17 cellular contexts compared by ENCODE assay signal in the genomic region with DNA sequence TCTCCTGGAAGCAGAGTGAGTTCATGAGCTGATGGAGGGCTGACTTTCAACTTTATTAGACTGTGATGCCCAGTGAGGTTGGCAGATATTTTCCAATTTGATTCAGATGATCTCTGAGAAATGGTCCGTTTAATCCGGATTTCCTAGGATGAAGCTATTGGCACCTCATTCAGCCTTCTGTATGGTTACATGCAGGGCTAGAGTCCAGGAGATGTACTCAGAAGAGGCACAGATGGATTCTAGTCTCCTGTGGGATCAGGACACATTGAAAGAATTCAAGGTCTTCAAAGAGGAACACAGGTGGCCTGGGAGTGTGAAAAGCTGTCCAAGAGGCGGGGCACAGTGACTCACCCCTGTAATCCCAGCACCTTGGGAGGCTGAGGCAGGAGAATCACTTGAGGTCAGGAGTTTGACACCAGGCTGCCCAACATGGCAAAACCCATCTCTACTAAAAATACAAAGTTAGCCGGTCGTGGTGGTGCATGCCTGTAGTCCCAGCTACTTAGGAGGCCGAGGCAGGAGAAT. TPM values are rescaled to one million over a fixed set of nuclear protein-coding genes. Genes with fewer than 3 reads are reported as not detected.
DNase-seq lines count a peak whose midpoint lies in the region; ATAC-seq and TF ChIP-seq lines count a peak whose summit lies in the region.
"Had no signal": no experiment of that assay in that cellular context is flagged by ENCODE, and none has a peak within 500 bp of the region (broad histone marks: within the 10 kb centered on the region; RNA-seq: fewer than 3 reads in every experiment).

No MANE protein-coding gene starts in this region.

- no peak for TF ChIP-seq CTCF in WERI-Rb-1 (IDR thresholded peaks at IDR 0.05; ENCODE audit: low read depth, low read length)
- TF ChIP-seq CTCF in gastrocnemius medialis (IDR thresholded peaks at IDR 0.05 in 4 of 5, conservative IDR thresholded peaks at IDR 0.05 in 1 of 5), result no peak

- intact Hi-C loops in gastrocnemius medialis (cut with DNase I; ENCODE audit: low total_unique reads), result no loop called here

- H3K27me3 ChIP-seq in WERI-Rb-1 (ENCODE audit: insufficient read depth, low read depth, severe bottlenecking) (no peaks in the 10 kb centered on the region), gastrocnemius medialis (no peaks in the 10 kb centered on the region)

- peak; percentile 15 for DNase-seq in DMS53 (lab: John Stamatoyannopoulos, UW)
- no peak for DNase-seq in DMS53 treated with DMSO at 0.1 percent for 48 hours (lab: John Stamatoyannopoulos, UW; ENCODE audit: unreplicated experiment)
- DNase-seq in WERI-Rb-1, result peak; percentile 29
- DNase-seq in cerebellum (ENCODE audit: low spot score), result peak; percentile 33
- no peak for DNase-seq in gastrocnemius medialis
- no peak for DNase-seq in RPMI8226
- DNase-seq in retina, result no peak
- no peak for DNase-seq in amniotic stem cell (lab: John Stamatoyannopoulos, UW)
- DNase-seq: AML-193; Calu3; CD8-positive, alpha-beta T cell; GF-D8; GOT3; IMR-90 had no signal

- no peak for TF ChIP-seq POLR2A in gastrocnemius medialis (IDR thresholded peaks at IDR 0.05)

- H3K4me1 ChIP-seq in gastrocnemius medialis, result peaks cover 17 to 25% of the 10 kb centered on the region in 2 donors
- H3K4me1 ChIP-seq: A549 had no signal

- peak; percentile 25 to 37 for ATAC-seq in gastrocnemius medialis
- ATAC-seq: A549; CD8-positive, alpha-beta T cell had no signal

- no peak overlapping the region for H3K27ac ChIP-seq in WERI-Rb-1
- H3K27ac ChIP-seq in gastrocnemius medialis, result peak overlapping the region in 3 of 4 donors; percentile 27 to 45 (median 45)
- H3K27ac ChIP-seq: 22Rv1, A549, C4-2B had no signal

- no peaks in the 10 kb centered on the region for H3K36me3 ChIP-seq in WERI-Rb-1
- no peaks in the 10 kb centered on the region for H3K36me3 ChIP-seq in gastrocnemius medialis

- H3K4me3 ChIP-seq in WERI-Rb-1 (ENCODE audit: low read depth, low read length), result no peak overlapping the region
- no peak overlapping the region for H3K4me3 ChIP-seq in gastrocnemius medialis
- H3K4me3 ChIP-seq: A549 had no signal

- in situ Hi-C loops in gastrocnemius medialis (cut with MboI; ENCODE audit: low sequenced_read_pairs in 4 of 4), result no loop called here

- H3K9me3 ChIP-seq in WERI-Rb-1 (ENCODE audit: severe bottlenecking) (no peaks in the 10 kb centered on the region), gastrocnemius medialis (no peaks in the 10 kb centered on the region)
- H3K9me3 ChIP-seq: A549 had no signal

RNA-seq across cellular contexts. Expression of a gene that starts 23.0 kb away (rescaled TPM):
- total RNA-seq in cerebellum (59.5 TPM), gastrocnemius medialis (100 to 1,000 TPM in 3 of 4 donors, 10 to 100 TPM in 1; 93.2 to 159 (median 124) TPM)

Comparison
In these comparisons a context has a peak if more than half of its experiments do, and no peak if none do; other contexts are left out.
1. DNase-seq: peak in DMS53 (single experiment), WERI-Rb-1 (single experiment) and cerebellum (single experiment); none in DMS53 treated with DMSO at 0.1 percent for 48 hours (single experiment), gastrocnemius medialis (0 of 2), RPMI8226 (single experiment), retina (single experiment) and amniotic stem cell (single experiment).